Comparison of ENCODE assay signal across 18 cellular contexts in the genomic region with DNA sequence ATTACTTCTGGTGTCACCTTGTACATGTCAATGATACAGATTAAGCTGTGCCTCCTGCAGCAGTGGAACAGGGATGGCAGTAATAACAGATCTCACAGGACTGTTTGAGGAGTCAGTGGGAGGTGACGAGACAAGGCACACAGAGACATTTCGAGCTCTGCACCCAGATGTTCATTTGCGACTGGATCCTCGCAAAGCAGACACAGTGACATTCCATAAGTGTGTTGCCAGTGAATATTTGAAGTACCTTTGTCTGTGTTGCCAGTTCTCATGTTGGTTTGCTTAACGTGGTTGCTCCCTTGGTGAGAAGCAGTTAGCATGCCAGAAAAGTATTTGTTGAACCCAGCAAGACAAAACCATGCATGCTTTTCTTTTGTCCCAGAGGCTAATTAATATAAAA.
DNase-seq lines count a peak whose midpoint lies in the region; ATAC-seq and TF ChIP-seq lines count a peak whose summit lies in the region.
"Had no signal": no experiment of that assay in that cellular context is flagged by ENCODE, and none has a peak within 500 bp of the region (broad histone marks: within the 10 kb centered on the region; RNA-seq: fewer than 3 reads in every experiment).

No MANE protein-coding gene starts in this region.

- RAD21 ChIA-PET in HCT116 (lab: Charles Lee; ENCODE audit: low non-redundant PET in 1 of 2, low total read pairs in 2 of 2, uncharacterized antibody in 2 of 2, unreplicated experiment in 2 of 2), result no interaction called here

- peak overlapping the region in 1 of 2 donors; percentile 34 for H3K4me3 Mint-ChIP-seq in activated T-cell treated with anti-CD3 and anti-CD28 coated beads, Interleukin-2, amount 50 U/mL, for 72 hours
- no peak overlapping the region for H3K4me3 Mint-ChIP-seq in activated CD8-positive, alpha-beta T cell treated with anti-CD3 and anti-CD28 coated beads for 36 hours

- H3K27ac Mint-ChIP-seq in activated T-cell treated with anti-CD3 and anti-CD28 coated beads, Interleukin-2, amount 50 U/mL, for 72 hours, result peak overlapping the region; percentile 66
- H3K27ac Mint-ChIP-seq in activated CD8-positive, alpha-beta T cell treated with anti-CD3 and anti-CD28 coated beads for 36 hours, result peak overlapping the region; percentile 97

- WGBS in aorta, 2 donors, result 84 to 91% methylated on average over 5 of the region's 5 CpGs

- TF ChIP-seq CTCF in HCT116 (IDR thresholded peaks at IDR 0.05 in 2 of 3, conservative IDR thresholded peaks at IDR 0.05 in 1 of 3; ENCODE audit: borderline replicate concordance in 1 of 3, insufficient read depth in 1 of 3, low read depth in 2 of 3, low read length in 2 of 3), result no peak
- TF ChIP-seq CTCF in activated CD8-positive, alpha-beta T cell treated with anti-CD3 and anti-CD28 coated beads for 36 hours (IDR thresholded peaks at IDR 0.05), result no peak
- TF ChIP-seq CTCF in foreskin keratinocyte (conservative IDR thresholded peaks at IDR 0.05), result no peak

- peaks cover 0 to 1% of the 10 kb centered on the region in 2 donors for H3K36me3 Mint-ChIP-seq in activated T-cell treated with anti-CD3 and anti-CD28 coated beads, Interleukin-2, amount 50 U/mL, for 72 hours (ENCODE audit: insufficient read depth in 2 of 2)
- H3K36me3 Mint-ChIP-seq in activated CD8-positive, alpha-beta T cell treated with anti-CD3 and anti-CD28 coated beads for 36 hours (ENCODE audit: low read depth), result no peaks in the 10 kb centered on the region

- POLR2A ChIA-PET in HCT116 (lab: Charles Lee), result no interaction called here
- POLR2A ChIA-PET in activated CD8-positive, alpha-beta T cell treated with anti-CD3 and anti-CD28 coated beads for 36 hours (lab: Charles Lee), result no interaction called here

- no peaks in the 10 kb centered on the region for H4K20me1 ChIP-seq in HCT116 (ENCODE audit: insufficient read depth)

- no peak for TF ChIP-seq RAD21 in HCT116 (IDR thresholded peaks at IDR 0.05; ENCODE audit: low read depth)

- H3K9ac ChIP-seq in HCT116 (ENCODE audit: low read length), result no peak overlapping the region

- H3K4me1 ChIP-seq in HCT116 (ENCODE audit: control insufficient read depth in 1 of 2, insufficient read depth in 2 of 2, low read length in 2 of 2), result peaks cover 8 to 36% of the 10 kb centered on the region in 2 experiments
- H3K4me1 ChIP-seq in foreskin keratinocyte, result peaks cover 26% of the 10 kb centered on the region
- H3K4me1 ChIP-seq in aorta (ENCODE audit: control insufficient read depth in 1 of 2, insufficient read depth in 2 of 2, low read length in 2 of 2), result no peaks in the 10 kb centered on the region

- no peak for ATAC-seq in activated T-cell treated with anti-CD3 and anti-CD28 coated beads, Interleukin-2, amount 50 U/mL, for 72 hours (replicated peaks in 1 of 2)
- ATAC-seq in HCT116 (no peak), foreskin keratinocyte (no peak), aorta (ENCODE audit: low FRiP score) (no peak)
- ATAC-seq in activated CD8-positive, alpha-beta T cell treated with anti-CD3 and anti-CD28 coated beads for 36 hours, result no peak

- H3K9me3 ChIP-seq in HCT116 (ENCODE audit: control insufficient read depth in 1 of 2, insufficient read depth in 1 of 2, low read depth in 1 of 2, low read length in 2 of 2), result no peaks in the 10 kb centered on the region
- no peaks in the 10 kb centered on the region for H3K9me3 ChIP-seq in aorta (ENCODE audit: control insufficient read depth, low read length)
- H3K9me3 ChIP-seq: thoracic aorta had no signal

- peaks cover 73% of the 10 kb centered on the region for H3K4me1 Mint-ChIP-seq in activated T-cell treated with anti-CD3 and anti-CD28 coated beads, Interleukin-2, amount 50 U/mL, for 72 hours (ENCODE audit: low read depth)
- H3K4me1 Mint-ChIP-seq in activated CD8-positive, alpha-beta T cell treated with anti-CD3 and anti-CD28 coated beads for 36 hours (ENCODE audit: low read depth), result peaks cover 40% of the 10 kb centered on the region

- H3K9me2 ChIP-seq in HCT116 (ENCODE audit: insufficient read depth), result no peaks in the 10 kb centered on the region

- no peaks in the 10 kb centered on the region for H3K9me3 Mint-ChIP-seq in activated T-cell treated with anti-CD3 and anti-CD28 coated beads, Interleukin-2, amount 50 U/mL, for 72 hours
- H3K9me3 Mint-ChIP-seq in activated CD8-positive, alpha-beta T cell treated with anti-CD3 and anti-CD28 coated beads for 36 hours, result peaks cover 2% of the 10 kb centered on the region

- no peaks in the 10 kb centered on the region for H3K36me3 ChIP-seq in HCT116 (ENCODE audit: control insufficient read depth in 1 of 2, insufficient read depth in 2 of 2, low read length in 2 of 2)
- H3K36me3 ChIP-seq in aorta (ENCODE audit: control insufficient read depth in 1 of 2, insufficient read depth in 2 of 2, low read length in 1 of 2), result no peaks in the 10 kb centered on the region

- H2AFZ ChIP-seq in HCT116 (ENCODE audit: low read depth, low read length, poor library complexity, severe bottlenecking), result peak overlapping the region; percentile 54

- H3K27ac ChIP-seq in HCT116 (ENCODE audit: low read depth, low read length) (no peak overlapping the region), foreskin keratinocyte (peak overlapping the region; percentile 99), aorta (ENCODE audit: low read depth in 1 of 2, low read length in 2 of 2) (no peak overlapping the region)
- H3K27ac ChIP-seq: thoracic aorta, VCaP had no signal

- no TSS peak for BruUV-seq in HCT116 (replicated peaks; lab: Mats Ljungman, UMichigan)

- DNase-seq in activated T-cell treated with anti-CD3 and anti-CD28 coated beads, Interleukin-2, amount 50 U/mL, for 72 hours, result no peak
- DNase-seq in activated T-cell treated with anti-CD3 and anti-CD28 coated beads for 4 hours (no peak), HCT116 (ENCODE audit: low read depth, low spot score) (no peak), foreskin keratinocyte (no peak), aorta (no peak), T-helper 9 cell (no peak), glomerular visceral epithelial cell (ENCODE audit: extremely low spot score) (no peak)
- DNase-seq in activated CD8-positive, alpha-beta T cell treated with anti-CD3 and anti-CD28 coated beads for 36 hours, result no peak
- DNase-seq: activated gamma-delta T cell; foreskin fibroblast; hippocampal formation; NCI-H1694; NCI-H526; SHP77; stimulated activated CD4-positive, alpha-beta T cell treated with anti-CD3 and anti-CD28 coated beads, Interleukin-15, amount 100 ng/mL, for 24 hours had no signal

- H3K27me3 ChIP-seq in HCT116 (ENCODE audit: insufficient read depth, low read length), result no peaks in the 10 kb centered on the region
- no peaks in the 10 kb centered on the region for H3K27me3 ChIP-seq in foreskin keratinocyte
- H3K27me3 ChIP-seq in aorta (ENCODE audit: control insufficient read depth in 1 of 2, insufficient read depth in 2 of 2, low read length in 1 of 2), result no peaks in the 10 kb centered on the region

- no peak overlapping the region for H3K4me2 ChIP-seq in HCT116 (ENCODE audit: low read length)

- H3K27me3 Mint-ChIP-seq in activated T-cell treated with anti-CD3 and anti-CD28 coated beads, Interleukin-2, amount 50 U/mL, for 72 hours (ENCODE audit: low read depth), result no peaks in the 10 kb centered on the region
- H3K27me3 Mint-ChIP-seq in activated CD8-positive, alpha-beta T cell treated with anti-CD3 and anti-CD28 coated beads for 36 hours, result no peaks in the 10 kb centered on the region

- intact Hi-C loops in HCT116 (cut with micrococcal nuclease), result no loop called here
- intact Hi-C loops in activated CD8-positive, alpha-beta T cell treated with anti-CD3 and anti-CD28 coated beads for 36 hours (cut with micrococcal nuclease), result no loop called here
- intact Hi-C loops in aorta (cut with DNase I), result no loop called here

- no peak for TF ChIP-seq POLR2A in HCT116 (IDR thresholded peaks at IDR 0.05; ENCODE audit: borderline replicate concordance, extremely low read depth, insufficient read depth, insufficient read length)

- H3K4me3 ChIP-seq in HCT116 (replicated peaks in 1 of 2; ENCODE audit: low read depth in 1 of 2, low read length in 2 of 2) (no peak overlapping the region), aorta (ENCODE audit: low read length in 2 of 2) (no peak overlapping the region)
- H3K4me3 ChIP-seq: lung, thoracic aorta had no signal

- H3K79me2 ChIP-seq in HCT116 (ENCODE audit: insufficient read depth, low read length), result no peaks in the 10 kb centered on the region

- CTCF ChIA-PET in HCT116 (lab: Charles Lee), result interaction anchor here (0.7 kb wide), 1 partner anchor 305 kb away, joined by 3 read pairs; no protein-coding TSS in a partner anchor
- CTCF ChIA-PET in activated CD8-positive, alpha-beta T cell treated with anti-CD3 and anti-CD28 coated beads for 36 hours (lab: Charles Lee), result interaction anchor here (1.3 to 2.0 kb wide), 2 partner anchors 26 to 132 kb away, joined by 5 to 7 read pairs; no protein-coding TSS in a partner anchor

TF ChIP-seq in HCT116, 20 proteins besides CTCF, POLR2A, EP300 and RAD21 (continues in another document):
- TF ChIP-seq CBX3 (IDR thresholded peaks at IDR 0.05; ENCODE audit: low read depth), result no peak
- no peak for TF ChIP-seq TCF7L2 (IDR thresholded peaks at IDR 0.05; ENCODE audit: borderline replicate concordance, extremely low read depth, insufficient read depth, insufficient read length)
- TF ChIP-seq SP1 (IDR thresholded peaks at IDR 0.05; ENCODE audit: low read depth), result no peak
- no peak for TF ChIP-seq ZFX (IDR thresholded peaks at IDR 0.05)
- TF ChIP-seq EZH2 (IDR thresholded peaks at IDR 0.05), result no peak
- TF ChIP-seq, protein P1, sequence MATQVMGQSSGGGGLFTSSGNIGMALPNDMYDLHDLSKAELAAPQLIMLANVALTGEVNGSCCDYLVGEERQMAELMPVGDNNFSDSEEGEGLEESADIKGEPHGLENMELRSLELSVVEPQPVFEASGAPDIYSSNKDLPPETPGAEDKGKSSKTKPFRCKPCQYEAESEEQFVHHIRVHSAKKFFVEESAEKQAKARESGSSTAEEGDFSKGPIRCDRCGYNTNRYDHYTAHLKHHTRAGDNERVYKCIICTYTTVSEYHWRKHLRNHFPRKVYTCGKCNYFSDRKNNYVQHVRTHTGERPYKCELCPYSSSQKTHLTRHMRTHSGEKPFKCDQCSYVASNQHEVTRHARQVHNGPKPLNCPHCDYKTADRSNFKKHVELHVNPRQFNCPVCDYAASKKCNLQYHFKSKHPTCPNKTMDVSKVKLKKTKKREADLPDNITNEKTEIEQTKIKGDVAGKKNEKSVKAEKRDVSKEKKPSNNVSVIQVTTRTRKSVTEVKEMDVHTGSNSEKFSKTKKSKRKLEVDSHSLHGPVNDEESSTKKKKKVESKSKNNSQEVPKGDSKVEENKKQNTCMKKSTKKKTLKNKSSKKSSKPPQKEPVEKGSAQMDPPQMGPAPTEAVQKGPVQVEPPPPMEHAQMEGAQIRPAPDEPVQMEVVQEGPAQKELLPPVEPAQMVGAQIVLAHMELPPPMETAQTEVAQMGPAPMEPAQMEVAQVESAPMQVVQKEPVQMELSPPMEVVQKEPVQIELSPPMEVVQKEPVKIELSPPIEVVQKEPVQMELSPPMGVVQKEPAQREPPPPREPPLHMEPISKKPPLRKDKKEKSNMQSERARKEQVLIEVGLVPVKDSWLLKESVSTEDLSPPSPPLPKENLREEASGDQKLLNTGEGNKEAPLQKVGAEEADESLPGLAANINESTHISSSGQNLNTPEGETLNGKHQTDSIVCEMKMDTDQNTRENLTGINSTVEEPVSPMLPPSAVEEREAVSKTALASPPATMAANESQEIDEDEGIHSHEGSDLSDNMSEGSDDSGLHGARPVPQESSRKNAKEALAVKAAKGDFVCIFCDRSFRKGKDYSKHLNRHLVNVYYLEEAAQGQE (IDR thresholded peaks at IDR 0.05; ENCODE audit: low read depth), result no peak
